8 cellular contexts compared by ENCODE assay signal in genomic region chr2:194867328-194867727, GRCh38.
DNase-seq lines count a peak whose midpoint lies in the region; ATAC-seq and TF ChIP-seq lines count a peak whose summit lies in the region.

No MANE protein-coding gene starts in this region.

- H3K36me3 ChIP-seq in BJ (ENCODE audit: control insufficient read depth, insufficient read depth, low read length) (no peaks in the 10 kb centered on the region), brain microvascular endothelial cell (replicated peaks) (no peaks in the 10 kb centered on the region)

- TF ChIP-seq CTCF in BJ (IDR thresholded peaks at IDR 0.05; ENCODE audit: insufficient read depth, low read depth, low read length) (0 out of 2 replicates have a peak, but pooled peaks have one; percentile 9), brain microvascular endothelial cell (IDR thresholded peaks at IDR 0.05; ENCODE audit: low read depth, low read length, missing control alignments) (peak; percentile 48), retinal pigment epithelial cell (conservative IDR thresholded peaks at IDR 0.05; ENCODE audit: low read depth, low read length) (peak; percentile 60)

- DNase-seq in BJ (ENCODE audit: low read depth) (no peak), NCI-H1105 treated with DMSO at 0.1 percent for 48 hours (lab: John Stamatoyannopoulos, UW) (peak; percentile 64), brain microvascular endothelial cell (no peak), retinal pigment epithelial cell (ENCODE audit: low read depth) (no peak), left cardiac atrium (no peak)
- DNase-seq in effector CD4-positive, alpha-beta T cell = no peak

- POLR2A ChIA-PET in BJ (lab: Charles Lee) = no interaction called here

- intact Hi-C loops in left cardiac atrium (cut with DNase I) = no loop called here

- ATAC-seq in GM21447 (IDR thresholded peaks at IDR 0.05; ENCODE audit: unreplicated experiment) = peak; percentile 70
- ATAC-seq in left cardiac atrium = no peak
- no peak for ATAC-seq in GM18873 (IDR thresholded peaks at IDR 0.05; ENCODE audit: low FRiP score, unreplicated experiment)

- H3K27me3 ChIP-seq in BJ (ENCODE audit: control insufficient read depth, insufficient read depth, low read length) (no peaks in the 10 kb centered on the region), brain microvascular endothelial cell (replicated peaks) (no peaks in the 10 kb centered on the region)

- in situ Hi-C loops in brain microvascular endothelial cell (cut with HindIII; ENCODE audit: low pct_ligation_motif_present, low sequenced_read_pairs) = no loop called here

- H3K27ac ChIP-seq in brain microvascular endothelial cell = no peak overlapping the region

- H3K4me3 ChIP-seq in BJ (ENCODE audit: low read depth, low read length) (no peak overlapping the region), brain microvascular endothelial cell (ENCODE audit: low read depth, low read length) (no peak overlapping the region), retinal pigment epithelial cell (ENCODE audit: low read length) (no peak overlapping the region)

- CTCF ChIA-PET in BJ (lab: Yijun Ruan, JAX) = interaction anchor here (1.2 kb wide), 1 partner anchor 14 kb away, joined by 4 read pairs; no protein-coding TSS in a partner anchor

Comparison
In these comparisons a context has a peak if more than half of its experiments do, and no peak if none do; other contexts are left out.
1. CTCF ChIP-seq: peak in every context shown above with its lines; median percentile 60 in retinal pigment epithelial cell; 48 in brain microvascular endothelial cell; 9 in BJ.